Comparison of ENCODE assay signal across 8 cellular contexts in genomic region chr3:120348981-120349818, GRCh38. TPM values are rescaled to one million over a fixed set of nuclear protein-coding genes. Genes with fewer than 3 reads are reported as not detected.
DNase-seq lines count a peak whose midpoint lies in the region; ATAC-seq and FAIRE-seq lines count a peak whose summit lies in the region.

Gene LRRC58, minus strand, starts transcription at chr3:120349354. Its CDS starts 111 bp downstream, at chr3:120349243.

- peak; percentile 70 for DNase-seq in NCI-H1694 (lab: John Stamatoyannopoulos, UW)
- DNase-seq in amygdala (lab: John Stamatoyannopoulos, UW): peak in 54 of 56 donors; percentile 29 to 98 (median 80)
- DNase-seq in left ventricle myocardium superior: peak; percentile 97
- peak; percentile 50 for DNase-seq in pulmonary artery endothelial cell (ENCODE audit: low read depth, low spot score)
- peak; percentile 96 for DNase-seq in urothelium cell line (ENCODE audit: low spot score)

- peak within 1 kb of the TSS; percentile 84 for H3K27ac Mint-ChIP-seq in T-helper 1 cell treated with Interleukin-12 subunit alpha and Interleukin-12 subunit beta and Interleukin-4 antibody, amounts not matched to agents 30 μg/mL and 1 μg/mL, for 36 hours

- H3K4me1 Mint-ChIP-seq in T-helper 1 cell treated with Interleukin-12 subunit alpha and Interleukin-12 subunit beta and Interleukin-4 antibody, amounts not matched to agents 30 μg/mL and 1 μg/mL, for 36 hours (ENCODE audit: low read depth): peaks cover 40% of the 10 kb centered on the region

- ATAC-seq in GM18499 (IDR thresholded peaks at IDR 0.05; ENCODE audit: insufficient read depth, unreplicated experiment) (peak; percentile 68), HG02938 (IDR thresholded peaks at IDR 0.05; ENCODE audit: unreplicated experiment) (peak; percentile 81), left ventricle myocardium superior (peak; percentile 97)

- peak; percentile 91 for FAIRE-seq in urothelium cell line (lab: Jason Lieb, UNC)

- peak within 1 kb of the TSS; percentile 82 for H3K4me3 Mint-ChIP-seq in T-helper 1 cell treated with Interleukin-12 subunit alpha and Interleukin-12 subunit beta and Interleukin-4 antibody, amounts not matched to agents 30 μg/mL and 1 μg/mL, for 36 hours

- peaks cover 34% of the 10 kb centered on the region for H3K27me3 Mint-ChIP-seq in T-helper 1 cell treated with Interleukin-12 subunit alpha and Interleukin-12 subunit beta and Interleukin-4 antibody, amounts not matched to agents 30 μg/mL and 1 μg/mL, for 36 hours (ENCODE audit: low read depth)

- intact Hi-C loops in left ventricle myocardium superior (cut with micrococcal nuclease): no loop called here

- no peaks in the 10 kb centered on the region for H3K9me3 Mint-ChIP-seq in T-helper 1 cell treated with Interleukin-12 subunit alpha and Interleukin-12 subunit beta and Interleukin-4 antibody, amounts not matched to agents 30 μg/mL and 1 μg/mL, for 36 hours

- H3K36me3 Mint-ChIP-seq in T-helper 1 cell treated with Interleukin-12 subunit alpha and Interleukin-12 subunit beta and Interleukin-4 antibody, amounts not matched to agents 30 μg/mL and 1 μg/mL, for 36 hours (ENCODE audit: low read depth): peaks cover 21% of the 10 kb centered on the region

RNA-seq across cellular contexts. Expression of gene LRRC58, which starts in this region (rescaled TPM):
- total RNA-seq in left ventricle myocardium superior (9.2 TPM), pulmonary artery endothelial cell (16.9 and 19.5 TPM in 2 replicates)

Comparison
In these comparisons a context has a peak if more than half of its experiments do, and no peak if none do; other contexts are left out.
1. Peak in every context shown above with its lines: DNase-seq and ATAC-seq.